In the genomic region with DNA sequence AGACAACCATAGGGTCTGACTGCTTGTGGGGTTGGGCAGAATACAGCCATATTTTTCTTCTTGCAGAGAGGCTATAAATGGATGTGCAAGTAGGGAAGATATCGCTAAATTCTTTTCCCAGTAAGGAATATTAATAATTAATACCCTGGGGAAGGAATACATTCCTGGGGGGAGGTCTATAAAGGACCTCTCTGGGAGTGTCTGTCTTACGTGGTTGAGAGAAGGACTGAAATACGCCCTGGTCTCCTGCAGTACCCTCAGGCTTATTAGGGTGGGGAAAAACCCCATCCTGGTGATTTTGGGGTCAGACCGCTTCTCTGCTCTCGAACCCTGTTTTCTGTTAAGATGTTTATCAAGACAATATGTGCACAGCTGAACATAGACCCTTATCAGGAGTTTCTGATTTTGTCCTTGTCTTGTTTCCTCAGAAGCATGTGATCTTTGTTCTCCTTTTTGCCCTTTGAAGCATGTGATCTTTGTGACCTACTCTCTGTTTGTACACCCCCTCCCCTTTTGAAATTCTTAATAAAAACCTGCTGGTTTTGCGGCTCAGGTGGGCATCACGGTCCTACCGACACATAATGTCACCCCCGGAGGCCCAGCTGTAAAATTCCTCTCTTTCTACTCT, we compare ENCODE assay signal across 16 cellular contexts. TPM values are rescaled to one million over a fixed set of nuclear protein-coding genes. Genes with fewer than 3 reads are reported as not detected.
"Had no signal": no experiment of that assay in that cellular context is flagged by ENCODE, and none has a peak within 500 bp of the region (broad histone marks: within the 10 kb centered on the region; RNA-seq: fewer than 3 reads in every experiment).

No MANE protein-coding gene starts in this region.

RNA-seq across cellular contexts. Expression of gene ERN2, which starts 9.7 kb away (rescaled TPM):
- total RNA-seq: activated naive CD4-positive, alpha-beta T cell treated with anti-CD3 and anti-CD28 coated beads for 36 hours; activated naive CD4-positive, alpha-beta T cell treated with anti-CD3 and anti-CD28 coated beads, Interleukin-2, amount 50 U/mL, for 72 hours; activated naive CD8-positive, alpha-beta T cell treated with anti-CD3 and anti-CD28 coated beads for 36 hours; activated naive CD8-positive, alpha-beta T cell treated with anti-CD3 and anti-CD28 coated beads, Interleukin-2, amount 10 ng/mL, durations not matched to agents 7 days and 5 days; activated T-helper 1 cell treated with anti-CD3 and anti-CD28 coated beads, Interleukin-12 subunit alpha, Interleukin-12 subunit beta, Interleukin-2, Interleukin-4 antibody, amounts not matched to agents 30 ng/mL and 10 ng/mL and 1 ng/mL, durations not matched to agents 14 hours and 24 hours and 36 hours; activated T-helper 17 cell treated with anti-CD3 and anti-CD28 coated beads, Interleukin-2, amount 50 U/mL, for 72 hours; activated T-helper 2 cell treated with anti-CD3 and anti-CD28 coated beads, Interferon-gamma antibody, Interleukin-2, Interleukin-4, amounts not matched to agents 10 μg/mL and 5 μg/mL and 100 μg/mL, durations not matched to agents 14 hours and 24 hours and 36 hours; aorta; ascending aorta; astrocyte; cardiac septum; chondrocyte had no signal

RNA-seq across cellular contexts. Expression of gene CHP2, which starts 32.1 kb away (rescaled TPM):
- total RNA-seq: activated naive CD4-positive, alpha-beta T cell treated with anti-CD3 and anti-CD28 coated beads for 36 hours; activated naive CD4-positive, alpha-beta T cell treated with anti-CD3 and anti-CD28 coated beads, Interleukin-2, amount 50 U/mL, for 72 hours; activated naive CD8-positive, alpha-beta T cell treated with anti-CD3 and anti-CD28 coated beads for 36 hours; activated naive CD8-positive, alpha-beta T cell treated with anti-CD3 and anti-CD28 coated beads, Interleukin-2, amount 10 ng/mL, durations not matched to agents 7 days and 5 days; activated T-cell treated with anti-CD3 and anti-CD28 coated beads, Interleukin-2, amount 50 U/mL, for 4 hours; activated T-cell treated with anti-CD3 and anti-CD28 coated beads, Interleukin-2, amount 50 U/mL, for 72 hours; activated T-helper 1 cell treated with anti-CD3 and anti-CD28 coated beads, Interleukin-12 subunit alpha, Interleukin-12 subunit beta, Interleukin-2, Interleukin-4 antibody, amounts not matched to agents 30 ng/mL and 10 ng/mL and 1 ng/mL, durations not matched to agents 14 hours and 24 hours and 36 hours; activated T-helper 17 cell treated with anti-CD3 and anti-CD28 coated beads, Interleukin-2, amount 50 U/mL, for 72 hours; activated T-helper 2 cell treated with anti-CD3 and anti-CD28 coated beads, Interferon-gamma antibody, Interleukin-2, Interleukin-4, amounts not matched to agents 10 μg/mL and 5 μg/mL and 100 μg/mL, durations not matched to agents 14 hours and 24 hours and 36 hours; ascending aorta; astrocyte; body of pancreas; cardiac muscle cell; cardiac septum; chondrocyte had no signal
- polyA plus RNA-seq: cardiac muscle cell had no signal
